In the genomic region with DNA sequence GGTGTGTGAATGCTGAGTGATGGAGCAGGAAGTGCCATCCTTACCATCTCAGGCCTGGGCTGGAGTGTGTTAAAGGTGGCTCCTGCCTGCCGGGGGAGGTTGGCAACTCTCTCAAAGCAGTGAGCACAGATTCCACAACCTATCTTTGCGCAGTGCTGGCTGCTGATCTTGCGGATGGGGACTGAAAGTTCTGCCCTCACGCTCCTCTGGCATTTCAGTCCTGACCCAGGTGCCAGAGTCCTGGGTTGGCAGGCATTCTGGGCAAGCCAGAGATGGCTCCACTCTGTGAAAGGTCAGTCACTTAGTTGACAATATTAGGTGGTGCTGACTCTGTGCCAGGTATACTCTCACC, we compare ENCODE assay signal across 22 cellular contexts.
DNase-seq lines count a peak whose midpoint lies in the region; ATAC-seq and TF ChIP-seq lines count a peak whose summit lies in the region.
"Had no signal": no experiment of that assay in that cellular context is flagged by ENCODE, and none has a peak within 500 bp of the region (broad histone marks: within the 10 kb centered on the region; RNA-seq: fewer than 3 reads in every experiment).

No MANE protein-coding gene starts in this region.

- H3K27ac Mint-ChIP-seq in osteocyte (ENCODE audit: unreplicated experiment) = no peak overlapping the region
- H3K27ac Mint-ChIP-seq: activated naive CD4-positive, alpha-beta T cell treated with anti-CD3 and anti-CD28 coated beads, Interleukin-2, amount 50 U/mL, for 72 hours; stimulated activated naive B cell treated with anti-CD40 and anti-IgM and Interleukin-4, amounts not matched to agents 10 μg/mL and 1 μg/mL and 100 μg/mL, for 72 hours; WTC11 had no signal

- H3K4me1 ChIP-seq in heart right ventricle = peaks cover 0 to 11% (median 0%) of the 10 kb centered on the region in 9 donors
- H3K4me1 ChIP-seq in upper lobe of right lung = no peaks in the 10 kb centered on the region

- no peaks in the 10 kb centered on the region for H3K36me3 ChIP-seq in heart right ventricle
- H3K36me3 ChIP-seq in upper lobe of right lung = no peaks in the 10 kb centered on the region
- H3K36me3 ChIP-seq: brain microvascular endothelial cell had no signal

- H3K27me3 ChIP-seq in heart right ventricle (peaks cover 0 to 4% (median 0%) of the 10 kb centered on the region in 7 donors), upper lobe of right lung (no peaks in the 10 kb centered on the region)
- H3K27me3 ChIP-seq: brain microvascular endothelial cell, dorsolateral prefrontal cortex had no signal

- no peaks in the 10 kb centered on the region for H3K9me3 Mint-ChIP-seq in osteocyte (ENCODE audit: unreplicated experiment)
- H3K9me3 Mint-ChIP-seq: activated naive CD4-positive, alpha-beta T cell treated with anti-CD3 and anti-CD28 coated beads, Interleukin-2, amount 50 U/mL, for 72 hours had no signal

- H3K4me3 ChIP-seq in heart right ventricle (no peak overlapping the region), upper lobe of right lung (no peak overlapping the region)
- H3K4me3 ChIP-seq: dorsolateral prefrontal cortex, SK-N-MC had no signal

- H3K4me1 Mint-ChIP-seq in osteocyte (ENCODE audit: unreplicated experiment) = no peaks in the 10 kb centered on the region
- H3K4me1 Mint-ChIP-seq: stimulated activated naive B cell treated with anti-CD40 and anti-IgM and Interleukin-4, amounts not matched to agents 10 μg/mL and 1 μg/mL and 100 μg/mL, for 72 hours had no signal

- TF ChIP-seq CTCF in heart right ventricle (IDR thresholded peaks at IDR 0.05) (no peak), osteocyte (IDR thresholded peaks at IDR 0.05) (no peak), upper lobe of right lung (IDR thresholded peaks at IDR 0.05) (no peak)

- WGBS in heart right ventricle, 2 donors = 35 to 64% methylated on average over 4 of the region's 4 CpGs

- no peaks in the 10 kb centered on the region for H3K9me3 ChIP-seq in heart right ventricle
- H3K9me3 ChIP-seq in upper lobe of right lung = no peaks in the 10 kb centered on the region

- H3K36me3 Mint-ChIP-seq in osteocyte (ENCODE audit: unreplicated experiment) = no peaks in the 10 kb centered on the region
- H3K36me3 Mint-ChIP-seq: activated naive CD4-positive, alpha-beta T cell treated with anti-CD3 and anti-CD28 coated beads, Interleukin-2, amount 50 U/mL, for 72 hours; stimulated activated naive B cell treated with anti-CD40 and anti-IgM and Interleukin-4, amounts not matched to agents 10 μg/mL and 1 μg/mL and 100 μg/mL, for 72 hours had no signal

- no peak overlapping the region for H3K4me3 Mint-ChIP-seq in osteocyte (ENCODE audit: unreplicated experiment)
- H3K4me3 Mint-ChIP-seq: stimulated activated naive B cell treated with anti-CD40 and anti-IgM and Interleukin-4, amounts not matched to agents 10 μg/mL and 1 μg/mL and 100 μg/mL, for 72 hours; WTC11 had no signal

- H3K27me3 Mint-ChIP-seq in osteocyte (ENCODE audit: unreplicated experiment) = peaks cover 66% of the 10 kb centered on the region

- H3K27ac ChIP-seq in heart right ventricle = peak overlapping the region in 2 of 10 donors; percentile 2 to 23
- H3K27ac ChIP-seq in upper lobe of right lung = no peak overlapping the region
- H3K27ac ChIP-seq: brain microvascular endothelial cell, dorsolateral prefrontal cortex, SK-N-MC had no signal

- intact Hi-C loops in heart right ventricle (cut with DNase I) = no loop called here
- intact Hi-C loops in upper lobe of right lung (cut with DNase I) = no loop called here

- ATAC-seq in heart right ventricle = peak in 7 of 8 donors; percentile 50 to 95 (median 78)
- no peak for ATAC-seq in upper lobe of right lung
- no peak for ATAC-seq in HG03460 (IDR thresholded peaks at IDR 0.05; ENCODE audit: unreplicated experiment)
- ATAC-seq: activated naive CD4-positive, alpha-beta T cell treated with anti-CD3 and anti-CD28 coated beads, Interleukin-2, amount 50 U/mL, for 72 hours; HCT116; stimulated activated naive B cell treated with anti-CD40 and anti-IgM and Interleukin-4, amounts not matched to agents 10 μg/mL and 1 μg/mL and 100 μg/mL, for 72 hours; WTC11 had no signal

- DNase-seq in activated effector memory CD4-positive, alpha-beta T cell treated with anti-CD3 and anti-CD28 coated beads, Interleukin-2, amount 50 U/mL, for 16 hours = peak; percentile 46
- DNase-seq in activated effector memory CD4-positive, alpha-beta T cell treated with Interleukin-2 at 50 U/mL for 16 hours = no peak
- peak in 1 of 2 donors; percentile 41 for DNase-seq in heart right ventricle
- peak; percentile 54 for DNase-seq in osteocyte (ENCODE audit: extremely low spot score, unreplicated experiment)
- DNase-seq in upper lobe of right lung = peak; percentile 26
- DNase-seq in AG08395 (ENCODE audit: low spot score) = no peak
- no peak for DNase-seq in NCI-H748 (lab: John Stamatoyannopoulos, UW; ENCODE audit: unreplicated experiment)
- DNase-seq: amygdala; brain microvascular endothelial cell; foreskin melanocyte; kidney glomerular epithelial cell; NCI-H1092 treated with DMSO at 0.1 percent for 48 hours; NCI-H187 treated with DMSO at 0.1 percent for 48 hours; NCI-H2171; RPMI8226; stimulated activated naive B cell treated with anti-CD40 and anti-IgM and Interleukin-4, amounts not matched to agents 10 μg/mL and 1 μg/mL and 100 μg/mL, for 72 hours had no signal

Comparison
In these comparisons a context has a peak if more than half of its experiments do, and no peak if none do; other contexts are left out.
1. DNase-seq: peak in activated effector memory CD4-positive, alpha-beta T cell treated with anti-CD3 and anti-CD28 coated beads, Interleukin-2, amount 50 U/mL, for 16 hours (single experiment), osteocyte (single experiment) and upper lobe of right lung (single experiment); none in activated effector memory CD4-positive, alpha-beta T cell treated with Interleukin-2 at 50 U/mL for 16 hours (single experiment), AG08395 (single experiment) and NCI-H748 (single experiment).
2. ATAC-seq: peak in heart right ventricle (7 of 8); none in upper lobe of right lung (single experiment) and HG03460 (single experiment).